ENCODE assay signal across 12 cellular contexts in genomic region chr20:25204550-25205276, GRCh38. TPM values are rescaled to one million over a fixed set of nuclear protein-coding genes. Genes with fewer than 3 reads are reported as not detected.
DNase-seq lines count a peak whose midpoint lies in the region; ATAC-seq and TF ChIP-seq lines count a peak whose summit lies in the region.
"Had no signal": no experiment of that assay in that cellular context is flagged by ENCODE, and none has a peak within 500 bp of the region (broad histone marks: within the 10 kb centered on the region; RNA-seq: fewer than 3 reads in every experiment).

No MANE protein-coding gene starts in this region.

- peaks cover 3% of the 10 kb centered on the region for H3K9me3 ChIP-seq in left ventricle myocardium inferior (replicated peaks)

- H3K4me1 ChIP-seq in left ventricle myocardium inferior: peaks cover 82% of the 10 kb centered on the region

- TF ChIP-seq CTCF in HL-60 (IDR thresholded peaks at IDR 0.05; ENCODE audit: insufficient read depth, low read length) (no peak), left ventricle myocardium inferior (IDR thresholded peaks at IDR 0.05; ENCODE audit: borderline replicate concordance) (no peak)

- ATAC-seq in HG03342 (IDR thresholded peaks at IDR 0.05; ENCODE audit: unreplicated experiment): no peak
- no peak for ATAC-seq in left lobe of liver
- ATAC-seq: activated CD8-positive, alpha-beta T cell treated with anti-CD3 and anti-CD28 coated beads, Interleukin-2, amount 10 ng/mL, durations not matched to agents 7 days and 5 days had no signal

- H3K27me3 ChIP-seq in HL-60 (ENCODE audit: insufficient read depth, poor library complexity, severe bottlenecking) (no peaks in the 10 kb centered on the region), left ventricle myocardium inferior (ENCODE audit: low read depth) (no peaks in the 10 kb centered on the region)

- peaks cover 7% of the 10 kb centered on the region for H3K36me3 ChIP-seq in left ventricle myocardium inferior

- no peak overlapping the region for H3K4me3 ChIP-seq in HL-60 (replicated peaks; ENCODE audit: insufficient read depth, low read length)
- no peak overlapping the region for H3K4me3 ChIP-seq in left ventricle myocardium inferior

- DNase-seq in HL-60 (ENCODE audit: low read depth in 1 of 2, low spot score in 1 of 2) (peak in 1 of 2 experiments; percentile 57), OCI-M1 (lab: John Stamatoyannopoulos, UW) (peak; percentile 15), left ventricle myocardium inferior (no peak), left lobe of liver (ENCODE audit: low spot score) (no peak)
- DNase-seq in stimulated activated CD8-positive, alpha-beta memory T cell treated with anti-CD3 and anti-CD28 coated beads, Interleukin-4, amount 100 ng/mL, for 48 hours: peak; percentile 16
- DNase-seq in stimulated activated naive CD4-positive, alpha-beta T cell (lab: John Stamatoyannopoulos, UW): no peak
- DNase-seq: activated CD8-positive, alpha-beta T cell treated with anti-CD3 and anti-CD28 coated beads, Interleukin-2, amount 10 ng/mL, durations not matched to agents 7 days and 5 days; CD4-positive, alpha-beta memory T cell; NCI-H2171; stimulated activated CD4-positive, alpha-beta T cell treated with anti-CD3 and anti-CD28 coated beads, Interleukin-4, amount 100 ng/mL, for 24 hours had no signal

- H3K27ac ChIP-seq in HL-60 (replicated peaks) (peak overlapping the region; percentile 33), left ventricle myocardium inferior (replicated peaks) (peak overlapping the region; percentile 77)
- H3K27ac ChIP-seq: KMS-11 had no signal

- intact Hi-C loops in left ventricle myocardium inferior (cut with micrococcal nuclease): no loop called here

RNA-seq across cellular contexts. Expression of gene ENTPD6, which starts 9.2 kb away (rescaled TPM):
- total RNA-seq in left ventricle myocardium inferior: 106 TPM
- total RNA-seq in left lobe of liver: 33.4 TPM

RNA-seq across cellular contexts. Expression of gene PYGB, which starts 43.2 kb away (rescaled TPM):
- total RNA-seq in left ventricle myocardium inferior: 218 TPM
- total RNA-seq in left lobe of liver: 10.3 TPM

Comparison
In these comparisons a context has a peak if more than half of its experiments do, and no peak if none do; other contexts are left out.
1. DNase-seq: peak in OCI-M1 (single experiment) and stimulated activated CD8-positive, alpha-beta memory T cell treated with anti-CD3 and anti-CD28 coated beads, Interleukin-4, amount 100 ng/mL, for 48 hours (single experiment); none in left ventricle myocardium inferior (single experiment), left lobe of liver (single experiment) and stimulated activated naive CD4-positive, alpha-beta T cell (0 of 6).
2. RNA of gene PYGB, which starts 43.2 kb away (total RNA-seq): 218 TPM in left ventricle myocardium inferior (single experiment); 10.3 TPM in left lobe of liver (single experiment); every median in the first group is over 10 times any median in the second.